Comparison of ENCODE assay signal across 18 cellular contexts in the genomic region with DNA sequence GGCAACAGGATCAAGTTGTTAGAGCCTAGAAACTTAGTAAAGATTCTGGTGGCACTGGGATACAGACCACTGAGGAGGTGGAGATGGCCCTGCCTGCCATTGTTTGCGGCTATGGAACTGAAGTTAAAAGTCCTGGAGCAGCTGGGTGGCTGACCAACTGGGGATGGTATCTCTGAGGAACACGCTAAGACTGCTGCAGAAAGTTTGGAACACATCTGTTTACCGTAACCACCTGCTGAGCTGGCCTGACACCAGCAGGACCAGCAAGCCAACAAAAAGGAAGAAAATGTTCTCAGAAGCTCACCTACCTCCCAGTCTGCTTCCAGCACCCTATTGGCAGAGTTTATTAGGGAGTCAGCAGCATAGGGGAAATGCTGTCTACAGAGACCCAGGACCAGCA. TPM values are rescaled to one million over a fixed set of nuclear protein-coding genes. Genes with fewer than 3 reads are reported as not detected.
DNase-seq lines count a peak whose midpoint lies in the region; ATAC-seq and TF ChIP-seq lines count a peak whose summit lies in the region.
"Had no signal": no experiment of that assay in that cellular context is flagged by ENCODE, and none has a peak within 500 bp of the region (broad histone marks: within the 10 kb centered on the region; RNA-seq: fewer than 3 reads in every experiment).

No MANE protein-coding gene starts in this region.

- H3K27me3 ChIP-seq in foreskin keratinocyte (peaks cover 44% of the 10 kb centered on the region), prostate gland (replicated peaks; ENCODE audit: insufficient read depth) (no peaks in the 10 kb centered on the region)
- H3K27me3 ChIP-seq: BLaER1 had no signal

- no peak for TF ChIP-seq CTCF in foreskin keratinocyte (conservative IDR thresholded peaks at IDR 0.05)
- no peak for TF ChIP-seq CTCF in prostate gland (IDR thresholded peaks at IDR 0.05)

- H3K9me3 ChIP-seq in prostate gland = no peaks in the 10 kb centered on the region
- H3K9me3 ChIP-seq: BLaER1, SK-N-SH had no signal

- ATAC-seq in stimulated activated naive CD8-positive, alpha-beta T cell treated with anti-CD3 and anti-CD28 coated beads, Interleukin-15, amount 100 ng/mL, for 72 hours = peak; percentile 23
- no peak for ATAC-seq in stimulated activated naive CD8-positive, alpha-beta T cell treated with anti-CD3 and anti-CD28 coated beads, Interleukin-15, Interleukin-2, amounts not matched to agents 100 U/mL and 50 U/mL, for 24 hours
- ATAC-seq in foreskin keratinocyte = peak; percentile 14
- ATAC-seq: PC-3 had no signal

- H3K4me3 ChIP-seq in prostate gland = no peak overlapping the region
- H3K4me3 ChIP-seq: BLaER1 had no signal

- no peak overlapping the region for H3K4me3 Mint-ChIP-seq in stimulated activated naive CD8-positive, alpha-beta T cell treated with anti-CD3 and anti-CD28 coated beads, Interleukin-15, amount 100 ng/mL, for 72 hours
- H3K4me3 Mint-ChIP-seq: CD4-positive, alpha-beta T cell had no signal

- DNase-seq in stimulated activated naive CD8-positive, alpha-beta T cell treated with anti-CD3 and anti-CD28 coated beads, Interleukin-15, amount 100 ng/mL, for 72 hours = no peak
- no peak for DNase-seq in stimulated activated naive CD8-positive, alpha-beta T cell treated with anti-CD3 and anti-CD28 coated beads, Interleukin-15, Interleukin-2, amounts not matched to agents 100 U/mL and 50 U/mL, for 24 hours
- no peak for DNase-seq in foreskin keratinocyte
- DNase-seq in prostate gland (ENCODE audit: low spot score) = peak; percentile 35
- DNase-seq in NCI-H2196 treated with DMSO at 0.1 percent for 48 hours (lab: John Stamatoyannopoulos, UW; ENCODE audit: unreplicated experiment) = no peak
- DNase-seq in effector CD8-positive, alpha-beta T cell (lab: John Stamatoyannopoulos, UW) = no peak
- no peak for DNase-seq in C1 segment of cervical spinal cord (lab: John Stamatoyannopoulos, UW)
- DNase-seq: CD4-positive, alpha-beta T cell; H7; Kasumi-1; MV-4-11; NCI-H2029 treated with DMSO at 0.1 percent for 48 hours; NCI-H226; NCI-H510A; NK-92 treated with Interleukin-12 subunit alpha and Interleukin-12 subunit beta, amount 100 ng/mL, for 24 hours; PC-3; SK-N-SH had no signal

- WGBS in prostate gland = 40% methylated on average over 3 of the region's 3 CpGs

- H3K27ac ChIP-seq in foreskin keratinocyte (no peak overlapping the region), prostate gland (no peak overlapping the region)
- H3K27ac ChIP-seq: BLaER1 had no signal

- H3K27ac Mint-ChIP-seq in stimulated activated naive CD8-positive, alpha-beta T cell treated with anti-CD3 and anti-CD28 coated beads, Interleukin-15, amount 100 ng/mL, for 72 hours = no peak overlapping the region
- H3K27ac Mint-ChIP-seq: CD4-positive, alpha-beta T cell had no signal

- H3K4me1 ChIP-seq in foreskin keratinocyte (no peaks in the 10 kb centered on the region), prostate gland (replicated peaks) (no peaks in the 10 kb centered on the region)
- H3K4me1 ChIP-seq: BLaER1 had no signal

- no peaks in the 10 kb centered on the region for H3K9me3 Mint-ChIP-seq in stimulated activated naive CD8-positive, alpha-beta T cell treated with anti-CD3 and anti-CD28 coated beads, Interleukin-15, amount 100 ng/mL, for 72 hours
- H3K9me3 Mint-ChIP-seq: CD4-positive, alpha-beta T cell had no signal

- intact Hi-C loops in prostate gland (cut with DNase I) = loop anchor here (10.0 kb wide), 1 partner anchor 138 kb away; no protein-coding TSS in a partner anchor

- H3K36me3 ChIP-seq in prostate gland = no peaks in the 10 kb centered on the region
- H3K36me3 ChIP-seq: BLaER1 had no signal

- H3K27me3 Mint-ChIP-seq in stimulated activated naive CD8-positive, alpha-beta T cell treated with anti-CD3 and anti-CD28 coated beads, Interleukin-15, amount 100 ng/mL, for 72 hours = peaks cover 32% of the 10 kb centered on the region

- no peak for TF ChIP-seq POLR2A in prostate gland (IDR thresholded peaks at IDR 0.05)

- no peaks in the 10 kb centered on the region for H3K4me1 Mint-ChIP-seq in stimulated activated naive CD8-positive, alpha-beta T cell treated with anti-CD3 and anti-CD28 coated beads, Interleukin-15, amount 100 ng/mL, for 72 hours

RNA-seq across cellular contexts. Expression of gene PACRGL, which starts 17.4 kb away (rescaled TPM):
- total RNA-seq in foreskin keratinocyte (18.2 and 19.6 TPM in 2 replicates), prostate gland (10 to 100 TPM; 31.7 to 35.0 TPM)
- polyA plus RNA-seq in foreskin keratinocyte = 9.9 and 11.6 TPM in 2 replicates
